Comparison of ENCODE assay signal across 8 cellular contexts in the genomic region with DNA sequence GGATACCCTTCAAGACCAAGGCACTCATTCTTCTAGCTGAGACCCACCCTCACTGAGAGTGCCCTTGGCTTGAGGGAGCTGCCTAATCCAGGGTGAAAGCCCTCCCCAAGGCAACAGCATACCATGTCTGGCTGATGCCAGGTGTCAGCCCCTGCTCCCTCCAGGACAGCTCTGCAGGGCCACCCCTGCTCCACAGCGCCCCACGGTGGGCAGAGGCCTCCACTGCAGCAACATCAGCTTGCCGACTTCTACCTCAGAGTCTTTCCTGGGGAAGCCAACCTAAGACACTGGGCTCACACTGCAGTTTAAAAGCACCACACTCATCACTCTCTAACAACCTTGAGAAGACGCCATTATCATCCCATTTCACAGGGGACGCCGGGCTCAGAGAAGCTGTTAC. TPM values are rescaled to one million over a fixed set of nuclear protein-coding genes. Genes with fewer than 3 reads are reported as not detected.
DNase-seq lines count a peak whose midpoint lies in the region; ATAC-seq and TF ChIP-seq lines count a peak whose summit lies in the region.

No MANE protein-coding gene starts in this region.

- H3K9me3 ChIP-seq in DND-41 (ENCODE audit: insufficient read depth, low read length, severe bottlenecking) (no peaks in the 10 kb centered on the region), sigmoid colon (no peaks in the 10 kb centered on the region)

- TF ChIP-seq EP300 in sigmoid colon (IDR thresholded peaks at IDR 0.05) = no peak

- no peak overlapping the region for H3K4me2 ChIP-seq in DND-41 (ENCODE audit: insufficient read depth, low read length)

- DNase-seq in DND-41 (peak; percentile 62), HUDEP-2 (lab: John Stamatoyannopoulos, UW; ENCODE audit: unreplicated experiment in 76 of 76) (peak in 52 of 76 experiments; percentile 2 to 68 (median 32)), glomerular visceral epithelial cell (ENCODE audit: extremely low spot score) (peak; percentile 24), sigmoid colon (no peak), NCI-H446 treated with DMSO at 0.1 percent for 48 hours (lab: John Stamatoyannopoulos, UW) (no peak)
- DNase-seq in activated CD8-positive, alpha-beta memory T cell treated with anti-CD3 and anti-CD28 coated beads for 48 hours (ENCODE audit: low read depth in 2 of 3, low spot score in 2 of 3) = peak in 2 of 3 experiments; percentile 40 to 56
- DNase-seq in stimulated activated CD4-positive, alpha-beta T cell treated with anti-CD3 and anti-CD28 coated beads, Interleukin-4, amount 100 ng/mL, for 24 hours = peak; percentile 47

- H3K4me3 ChIP-seq in DND-41 (ENCODE audit: low read depth in 1 of 2, low read length in 2 of 2) (no peak overlapping the region), sigmoid colon (no peak overlapping the region)

- no peaks in the 10 kb centered on the region for H3K79me2 ChIP-seq in DND-41 (ENCODE audit: insufficient read depth, low read length)

- TF ChIP-seq CTCF in DND-41 (IDR thresholded peaks at IDR 0.05; ENCODE audit: borderline replicate concordance, extremely low read depth, low read length, poor library complexity, severe bottlenecking) (peak; percentile 89), sigmoid colon (IDR thresholded peaks at IDR 0.05) (peak in 1 of 4 experiments; percentile 19)

- WGBS in sigmoid colon, 2 donors = 68 to 74% methylated on average over 6 of the region's 6 CpGs

- ATAC-seq in DND-41 (ENCODE audit: insufficient read depth, low read depth) (peak; percentile 70), HG02759 (IDR thresholded peaks at IDR 0.05; ENCODE audit: unreplicated experiment) (no peak)

- H3K4me1 ChIP-seq in DND-41 (ENCODE audit: insufficient read depth, low read length) = no peaks in the 10 kb centered on the region
- no peaks in the 10 kb centered on the region for H3K4me1 ChIP-seq in sigmoid colon

- H3K27me3 ChIP-seq in DND-41 (ENCODE audit: insufficient read depth, low read length, poor library complexity) (no peaks in the 10 kb centered on the region), sigmoid colon (no peaks in the 10 kb centered on the region)

- H3K36me3 ChIP-seq in DND-41 (ENCODE audit: insufficient read depth, low read length) (no peaks in the 10 kb centered on the region), sigmoid colon (peaks cover 9 to 48% (median 12%) of the 10 kb centered on the region in 4 donors)

- H3K27ac ChIP-seq in DND-41 (ENCODE audit: low read length) (no peak overlapping the region), sigmoid colon (no peak overlapping the region)

- H2AFZ ChIP-seq in DND-41 (ENCODE audit: low read depth, low read length) = no peak overlapping the region

- intact Hi-C loops in sigmoid colon (cut with DNase I) = no loop called here

- no peak for TF ChIP-seq POLR2A in sigmoid colon (IDR thresholded peaks at IDR 0.05)

- H3K9ac ChIP-seq in DND-41 (ENCODE audit: low read depth, low read length) = no peak overlapping the region

- no peaks in the 10 kb centered on the region for H4K20me1 ChIP-seq in DND-41 (ENCODE audit: insufficient read depth, low read length)

RNA-seq across cellular contexts. Expression of gene TTLL1, which starts 29.0 kb away (rescaled TPM):
- total RNA-seq in sigmoid colon = 1 to 10 TPM; 4.3 to 6.4 (median 5.5) TPM
- polyA plus RNA-seq in sigmoid colon = 1 to 10 TPM; 2.4 to 3.7 (median 3.0) TPM

RNA-seq across cellular contexts. Expression of gene PACSIN2, which starts 45.3 kb away (rescaled TPM):
- total RNA-seq in sigmoid colon = 10 to 100 TPM; 44.2 to 52.3 (median 48.3) TPM
- polyA plus RNA-seq in sigmoid colon = 100 to 1,000 TPM in 1 of 3 donors, 10 to 100 TPM in 2; 75.1 to 126 (median 91.4) TPM

RNA-seq across cellular contexts. Expression of gene BIK, which starts 50.3 kb away (rescaled TPM):
- not detected for total RNA-seq in sigmoid colon
- polyA plus RNA-seq in sigmoid colon = 10 to 100 TPM; 29.6 to 39.1 (median 35.4) TPM

Comparison
In these comparisons a context has a peak if more than half of its experiments do, and no peak if none do; other contexts are left out.
1. DNase-seq: peak in DND-41 (single experiment), HUDEP-2 (52 of 76), activated CD8-positive, alpha-beta memory T cell treated with anti-CD3 and anti-CD28 coated beads for 48 hours (2 of 3), glomerular visceral epithelial cell (single experiment) and stimulated activated CD4-positive, alpha-beta T cell treated with anti-CD3 and anti-CD28 coated beads, Interleukin-4, amount 100 ng/mL, for 24 hours (single experiment); none in sigmoid colon (single experiment) and NCI-H446 treated with DMSO at 0.1 percent for 48 hours (single experiment).